Comparison of ENCODE assay signal across 23 cellular contexts in genomic region chr5:107340631-107341030, GRCh38.
"Had no signal": no experiment of that assay in that cellular context is flagged by ENCODE, and none has a peak within 500 bp of the region (broad histone marks: within the 10 kb centered on the region; RNA-seq: fewer than 3 reads in every experiment).

No MANE protein-coding gene starts in this region.

- ATAC-seq: activated CD4-positive, alpha-beta T cell treated with anti-CD3 and anti-CD28 coated beads for 36 hours; activated T-cell treated with anti-CD3 and anti-CD28 coated beads, Interleukin-2, amount 50 U/mL, for 4 hours; effector memory CD8-positive, alpha-beta T cell; T-helper 17 cell had no signal

- H3K27me3 ChIP-seq: adrenal gland, dorsolateral prefrontal cortex, sigmoid colon, testis had no signal

- H3K4me1 Mint-ChIP-seq: activated B cell treated with CpG ODN at 0.5 μM for 24 hours; activated CD4-positive, alpha-beta T cell treated with anti-CD3 and anti-CD28 coated beads for 36 hours; central memory CD8-positive, alpha-beta T cell; T-helper 17 cell had no signal

- H3K36me3 Mint-ChIP-seq: activated naive CD8-positive, alpha-beta T cell had no signal

- H3K4me3 Mint-ChIP-seq: activated B cell treated with CpG ODN at 0.5 μM for 24 hours; activated CD4-positive, alpha-beta T cell treated with anti-CD3 and anti-CD28 coated beads for 36 hours; activated naive CD8-positive, alpha-beta T cell; activated T-cell treated with anti-CD3 and anti-CD28 coated beads, Interleukin-2, amount 50 U/mL, for 4 hours; central memory CD8-positive, alpha-beta T cell; effector memory CD8-positive, alpha-beta T cell; T-helper 17 cell had no signal

- H3K27ac ChIP-seq: adrenal gland, dorsolateral prefrontal cortex, left ventricle myocardium inferior, parathyroid adenoma, testis had no signal

- DNase-seq: activated B cell treated with CpG ODN at 0.5 μM for 24 hours; activated CD4-positive, alpha-beta T cell treated with anti-CD3 and anti-CD28 coated beads for 36 hours; activated CD4-positive, alpha-beta T cell treated with anti-CD3 and anti-CD28 coated beads, Interleukin-2, amount 50 U/mL, for 4 hours; activated CD8-positive, alpha-beta memory T cell treated with anti-CD3 and anti-CD28 coated beads, Interleukin-2, amount 50 U/mL, for 48 hours; activated naive CD4-positive, alpha-beta T cell; activated T-cell treated with anti-CD3 and anti-CD28 coated beads, Interleukin-2, amount 50 U/mL, for 4 hours; adrenal gland; dorsolateral prefrontal cortex; effector memory CD8-positive, alpha-beta T cell; kidney glomerular epithelial cell; left ventricle myocardium inferior; nucleus accumbens; sigmoid colon; stimulated activated CD4-positive, alpha-beta T cell treated with anti-CD3 and anti-CD28 coated beads, Interleukin-2, amount 100 ng/mL, for 48 hours; stimulated activated CD8-positive, alpha-beta memory T cell treated with anti-CD3 and anti-CD28 coated beads, Interleukin-4, amount 100 ng/mL, for 48 hours; stimulated activated naive CD4-positive, alpha-beta T cell; T-helper 17 cell; testis; trophoblast cell had no signal

- H3K79me2 ChIP-seq: parathyroid adenoma had no signal

- H3K4me3 ChIP-seq: adrenal gland, dorsolateral prefrontal cortex, left ventricle myocardium inferior, sigmoid colon, testis had no signal

- H3K27me3 Mint-ChIP-seq: activated B cell treated with CpG ODN at 0.5 μM for 24 hours; activated naive CD8-positive, alpha-beta T cell; central memory CD8-positive, alpha-beta T cell; effector memory CD8-positive, alpha-beta T cell; T-helper 17 cell had no signal

- H2AFZ ChIP-seq: parathyroid adenoma had no signal

- H3K4me1 ChIP-seq: adrenal gland, left ventricle myocardium inferior, parathyroid adenoma, testis had no signal

- H3K27ac Mint-ChIP-seq: activated B cell treated with CpG ODN at 0.5 μM for 24 hours; activated CD4-positive, alpha-beta T cell treated with anti-CD3 and anti-CD28 coated beads for 36 hours; activated naive CD8-positive, alpha-beta T cell; activated T-helper 2 cell treated with anti-CD3 and anti-CD28 coated beads, Interferon-gamma antibody, Interleukin-2, Interleukin-4, amounts not matched to agents 10 μg/mL and 5 μg/mL and 100 μg/mL, durations not matched to agents 14 hours and 24 hours and 36 hours; effector memory CD8-positive, alpha-beta T cell; T-helper 17 cell had no signal

- H3K36me3 ChIP-seq: adrenal gland, left ventricle myocardium inferior, sigmoid colon had no signal
